ENCODE assay signal across 1 cellular context in the genomic region with DNA sequence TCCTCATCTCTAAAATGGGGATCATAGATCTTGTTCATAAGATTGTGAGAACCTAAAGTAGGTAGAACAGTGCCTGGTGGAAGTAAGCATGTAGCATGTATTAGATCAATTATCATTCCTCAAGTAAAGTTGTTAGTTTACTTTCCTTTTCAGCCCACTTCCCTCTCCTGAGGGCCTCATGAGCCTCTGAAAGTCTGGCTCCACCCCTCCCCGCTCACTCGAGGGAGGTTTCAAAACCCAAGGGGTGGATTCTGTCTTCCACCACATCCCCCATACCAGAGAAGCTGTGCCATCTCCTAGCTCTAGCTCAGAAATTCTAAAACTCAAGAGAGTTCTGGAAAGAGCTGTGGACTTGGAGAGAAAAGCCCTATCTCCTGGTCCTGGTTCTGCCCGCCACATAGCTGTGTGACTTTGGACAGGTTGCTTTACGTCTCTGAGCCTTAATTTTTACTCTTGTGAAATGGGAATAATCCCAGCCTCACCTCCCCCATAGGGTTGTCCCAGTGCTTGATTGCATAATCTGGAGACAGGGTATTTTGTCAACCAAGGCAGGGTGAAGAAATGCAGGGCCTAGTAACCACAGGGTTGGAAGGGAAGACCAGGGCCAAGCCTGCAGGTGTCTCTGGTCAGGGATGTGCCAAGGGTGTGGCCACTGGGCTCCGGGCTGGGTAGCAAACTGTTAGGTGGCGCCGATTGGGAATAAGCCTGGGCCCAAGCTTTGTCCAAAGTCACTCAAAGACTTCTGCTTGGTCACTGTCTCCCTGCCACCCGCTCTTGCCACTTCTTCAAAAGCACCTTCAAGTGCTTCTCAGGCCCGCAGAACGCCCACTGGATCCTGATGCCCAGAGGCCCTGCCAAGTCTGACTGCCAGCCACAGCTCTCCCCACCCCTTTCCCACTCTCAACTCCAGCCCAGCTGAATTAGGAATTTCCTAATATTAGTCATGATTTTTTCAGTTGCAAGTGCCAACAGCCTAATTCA.
TF ChIP-seq lines count a peak whose summit lies in the region.

No MANE protein-coding gene starts in this region.

TF ChIP-seq in HepG2, 621 proteins besides CTCF, POLR2A, EP300 and RAD21:
- TF ChIP-seq ZNF768 (CRISPR knock-in tag; IDR thresholded peaks at IDR 0.05) (peak; percentile 88), ZNF816 (CRISPR knock-in tag; IDR thresholded peaks at IDR 0.05; ENCODE audit: borderline replicate concordance) (no peak), CEBPB (IDR thresholded peaks at IDR 0.05; ENCODE audit: borderline replicate concordance, low read depth, low read length) (peak; percentile 66)
